ENCODE assay signal across 8 cellular contexts in the genomic region with DNA sequence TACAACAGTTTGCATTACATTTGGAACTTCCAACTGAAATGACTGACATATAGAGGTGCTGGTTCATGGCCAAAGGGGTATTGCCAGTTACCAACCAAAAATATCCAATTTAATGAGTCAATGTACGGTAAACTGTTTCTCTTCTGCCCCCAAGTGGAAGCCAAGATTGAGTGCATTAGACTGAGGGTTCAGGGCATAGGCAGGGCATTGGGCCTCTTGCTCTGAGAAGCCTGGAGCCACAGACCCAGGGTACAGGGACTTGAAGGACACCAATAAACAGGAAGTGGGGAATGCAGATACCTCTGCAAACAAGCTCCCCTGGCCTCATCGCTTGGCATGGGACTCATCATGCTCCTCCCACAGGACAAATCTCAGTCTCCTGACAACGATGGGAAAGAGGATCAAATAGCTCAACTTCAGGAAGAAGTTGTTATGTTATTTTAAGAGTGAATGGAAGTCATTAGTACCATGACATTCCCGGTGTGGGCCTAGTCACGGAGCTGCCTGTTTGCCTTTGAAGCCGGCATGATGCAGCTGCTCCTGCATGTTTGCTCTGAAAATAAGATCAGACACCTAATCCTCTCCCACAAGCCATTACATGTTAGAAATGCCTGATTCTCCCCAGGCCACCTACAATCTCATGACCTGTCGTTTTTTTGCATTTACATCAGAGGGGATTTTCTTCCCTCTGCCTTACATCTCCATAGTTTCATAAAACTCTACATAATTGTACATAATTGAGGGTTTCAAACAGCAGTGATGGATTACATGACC.
DNase-seq lines count a peak whose midpoint lies in the region; ATAC-seq, FAIRE-seq and TF ChIP-seq lines count a peak whose summit lies in the region.

No MANE protein-coding gene starts in this region.

- H3K4me1 ChIP-seq in PC-3 (ENCODE audit: insufficient read depth, low read length) (no peaks in the 10 kb centered on the region), left ventricle myocardium inferior (no peaks in the 10 kb centered on the region)

- H4K20me1 ChIP-seq in PC-3 (ENCODE audit: low read length), result no peaks in the 10 kb centered on the region

- no peak for FAIRE-seq in urothelium cell line (lab: Jason Lieb, UNC)

- no peak overlapping the region for H2AFZ ChIP-seq in PC-3 (ENCODE audit: low read length)

- no peaks in the 10 kb centered on the region for H3K27me3 ChIP-seq in PC-3 (ENCODE audit: low read length)
- no peaks in the 10 kb centered on the region for H3K27me3 ChIP-seq in left ventricle myocardium inferior (ENCODE audit: low read depth)

- H3K79me2 ChIP-seq in PC-3 (ENCODE audit: low read length), result no peaks in the 10 kb centered on the region

- intact Hi-C loops in PC-3 (cut with micrococcal nuclease) (loop anchor here (5.0 kb wide), 1 partner anchor 358 kb away; a partner anchor contains a TSS), left ventricle myocardium inferior (cut with micrococcal nuclease) (no loop called here)

- H3F3A ChIP-seq in PC-3 (ENCODE audit: low read length, unreplicated experiment), result no peaks in the 10 kb centered on the region

- no peak overlapping the region for H3K4me3 ChIP-seq in GM12864 (ENCODE audit: low read depth, low read length)
- no peak overlapping the region for H3K4me3 ChIP-seq in PC-3 (ENCODE audit: low read length)
- H3K4me3 ChIP-seq in left ventricle myocardium inferior, result no peak overlapping the region

- POLR2A ChIA-PET in PC-3 (lab: Charles Lee; ENCODE audit: unreplicated experiment), result interaction anchor here (0.6 kb wide), 1 partner anchor 139 kb away, joined by 4 read pairs; no protein-coding TSS in a partner anchor

- H3K4me2 ChIP-seq in PC-3 (ENCODE audit: low read length), result no peak overlapping the region

- H3K9ac ChIP-seq in PC-3 (ENCODE audit: low read length), result no peak overlapping the region

- H3K27ac ChIP-seq in PC-3 (ENCODE audit: low read length) (no peak overlapping the region), left ventricle myocardium inferior (replicated peaks) (no peak overlapping the region)

- DNase-seq in GM12864 (ENCODE audit: low read depth), result peak; percentile 7
- DNase-seq in PC-3, result peak; percentile 52
- no peak for DNase-seq in left ventricle myocardium inferior
- peak; percentile 31 for DNase-seq in urothelium cell line (ENCODE audit: low spot score)
- DNase-seq in GM19238 (ENCODE audit: insufficient read length, low spot score), result no peak
- no peak for DNase-seq in effector CD8-positive, alpha-beta T cell (lab: John Stamatoyannopoulos, UW)
- no peak for DNase-seq in AG08395 (ENCODE audit: low spot score)

- peak; percentile 56 for TF ChIP-seq CTCF in GM12864 (IDR thresholded peaks at IDR 0.05; ENCODE audit: low read depth, low read length, missing control alignments)
- TF ChIP-seq CTCF in PC-3 (conservative IDR thresholded peaks at IDR 0.05; ENCODE audit: low read depth, low read length), result peak; percentile 66
- peak; percentile 49 for TF ChIP-seq CTCF in left ventricle myocardium inferior (IDR thresholded peaks at IDR 0.05; ENCODE audit: borderline replicate concordance)

- no peaks in the 10 kb centered on the region for H3K9me3 ChIP-seq in PC-3 (ENCODE audit: low read length)
- peaks cover 16% of the 10 kb centered on the region for H3K9me3 ChIP-seq in left ventricle myocardium inferior (replicated peaks)

- no TSS peak for BruUV-seq in PC-3 (replicated peaks; lab: Mats Ljungman, UMichigan)

- no peaks in the 10 kb centered on the region for H3K9me2 ChIP-seq in PC-3 (replicated peaks; ENCODE audit: low read length)

- CTCF ChIA-PET in PC-3 (lab: Charles Lee), result no interaction called here

- H3K36me3 ChIP-seq in PC-3 (ENCODE audit: low read depth, low read length) (no peaks in the 10 kb centered on the region), left ventricle myocardium inferior (no peaks in the 10 kb centered on the region)

- peak; percentile 76 for ATAC-seq in HG02981 (IDR thresholded peaks at IDR 0.05; ENCODE audit: unreplicated experiment)
- peak; percentile 35; the same call in 1 of the 2 replicates for ATAC-seq in PC-3

Comparison
In these comparisons a context has a peak if more than half of its experiments do, and no peak if none do; other contexts are left out.
1. DNase-seq: peak in GM12864 (single experiment), PC-3 (single experiment) and urothelium cell line (single experiment); none in left ventricle myocardium inferior (single experiment), GM19238 (single experiment), effector CD8-positive, alpha-beta T cell (single experiment) and AG08395 (single experiment).
2. Peak in every context shown above with its lines, with median percentiles within 50 percentile points of each other: CTCF ChIP-seq.